Comparison of ENCODE assay signal across 9 cellular contexts in genomic region chr3:128053614-128054013, GRCh38. TPM values are rescaled to one million over a fixed set of nuclear protein-coding genes. Genes with fewer than 3 reads are reported as not detected.
A peak's percentile ranks its signal among the peaks of the same experiment; 100 is the strongest.
DNase-seq lines count a peak whose midpoint lies in the region; ATAC-seq and TF ChIP-seq lines count a peak whose summit lies in the region.
"Had no signal": no experiment of that assay in that cellular context is flagged by ENCODE, and none has a peak within 500 bp of the region (broad histone marks: within the 10 kb centered on the region; RNA-seq: fewer than 3 reads in every experiment).

No MANE protein-coding gene starts in this region.

- peak overlapping the region; percentile 74 for H3K27ac Mint-ChIP-seq in activated CD4-positive, alpha-beta T cell treated with anti-CD3 and anti-CD28 coated beads, Interleukin-2, amount 10 ng/mL, durations not matched to agents 7 days and 5 days
- H3K27ac Mint-ChIP-seq in activated naive CD8-positive, alpha-beta T cell treated with anti-CD3 and anti-CD28 coated beads for 36 hours = peak overlapping the region; percentile 5

- no peak overlapping the region for H3K27ac ChIP-seq in left lung
- H3K27ac ChIP-seq in thoracic aorta = no peak overlapping the region

- H3K36me3 Mint-ChIP-seq in activated CD4-positive, alpha-beta T cell treated with anti-CD3 and anti-CD28 coated beads, Interleukin-2, amount 10 ng/mL, durations not matched to agents 7 days and 5 days (ENCODE audit: low read depth) = peaks cover 40% of the 10 kb centered on the region
- H3K36me3 Mint-ChIP-seq in activated naive CD8-positive, alpha-beta T cell treated with anti-CD3 and anti-CD28 coated beads for 36 hours = peaks cover 36% of the 10 kb centered on the region

- H3K4me1 Mint-ChIP-seq in activated CD4-positive, alpha-beta T cell treated with anti-CD3 and anti-CD28 coated beads, Interleukin-2, amount 10 ng/mL, durations not matched to agents 7 days and 5 days = peaks cover 46% of the 10 kb centered on the region
- peaks cover 36% of the 10 kb centered on the region for H3K4me1 Mint-ChIP-seq in activated naive CD8-positive, alpha-beta T cell treated with anti-CD3 and anti-CD28 coated beads for 36 hours

- DNase-seq in activated CD4-positive, alpha-beta T cell treated with anti-CD3 and anti-CD28 coated beads, Interleukin-2, amount 10 ng/mL, durations not matched to agents 7 days and 5 days = no peak
- no peak for DNase-seq in activated CD4-positive, alpha-beta T cell treated with anti-CD3 and anti-CD28 coated beads, Interleukin-2, amount 50 U/mL, for 4 hours
- no peak for DNase-seq in activated naive CD8-positive, alpha-beta T cell treated with anti-CD3 and anti-CD28 coated beads for 36 hours
- DNase-seq in left lung = no peak
- no peak for DNase-seq in thoracic aorta (ENCODE audit: low spot score)
- no peak for DNase-seq in AG20443 (ENCODE audit: low spot score)
- no peak for DNase-seq in GM10248 (ENCODE audit: extremely low spot score)
- DNase-seq: COR-L47 had no signal

- H3K9me3 ChIP-seq in left lung = no peaks in the 10 kb centered on the region
- H3K9me3 ChIP-seq in thoracic aorta = no peaks in the 10 kb centered on the region

- intact Hi-C loops in left lung (cut with DNase I) = no loop called here

- H3K27me3 Mint-ChIP-seq in activated CD4-positive, alpha-beta T cell treated with anti-CD3 and anti-CD28 coated beads, Interleukin-2, amount 10 ng/mL, durations not matched to agents 7 days and 5 days = peaks cover 4% of the 10 kb centered on the region
- no peaks in the 10 kb centered on the region for H3K27me3 Mint-ChIP-seq in activated naive CD8-positive, alpha-beta T cell treated with anti-CD3 and anti-CD28 coated beads for 36 hours

- H3K36me3 ChIP-seq in left lung (peaks cover 0 to 47% of the 10 kb centered on the region in 2 donors), thoracic aorta (peaks cover 20% of the 10 kb centered on the region)

- H3K4me1 ChIP-seq in left lung (peaks cover 9 to 46% of the 10 kb centered on the region in 2 donors), thoracic aorta (ENCODE audit: control insufficient read depth in 1 of 2, low read depth in 2 of 2) (peaks cover 20 to 38% of the 10 kb centered on the region in 2 donors)

- CTCF ChIA-PET in activated CD4-positive, alpha-beta T cell treated with anti-CD3 and anti-CD28 coated beads, Interleukin-2, amount 10 ng/mL, durations not matched to agents 7 days and 5 days (lab: Charles Lee) = interaction anchor here (0.9 to 1.4 kb wide), 2 partner anchors 12 to 25 kb away, joined by 3 to 4 read pairs; no protein-coding TSS in a partner anchor
- CTCF ChIA-PET in GM10248 (lab: Yijun Ruan, JAX) = interaction anchor here (1.1 to 2.3 kb wide), 5 partner anchors 13 to 627 kb away, joined by 3 to 5 read pairs (median 4); no protein-coding TSS in a partner anchor

- TF ChIP-seq CTCF in left lung (IDR thresholded peaks at IDR 0.05) (no peak), thoracic aorta (IDR thresholded peaks at IDR 0.05) (no peak), GM10248 (IDR thresholded peaks at IDR 0.05; ENCODE audit: control extremely low read depth, extremely low read depth, low read depth, missing control alignments) (no peak)

- H3K9me3 Mint-ChIP-seq in activated CD4-positive, alpha-beta T cell treated with anti-CD3 and anti-CD28 coated beads, Interleukin-2, amount 10 ng/mL, durations not matched to agents 7 days and 5 days = no peaks in the 10 kb centered on the region
- H3K9me3 Mint-ChIP-seq in activated naive CD8-positive, alpha-beta T cell treated with anti-CD3 and anti-CD28 coated beads for 36 hours = no peaks in the 10 kb centered on the region

- ATAC-seq in left lung = no peak
- ATAC-seq in thoracic aorta (ENCODE audit: insufficient number of reproducible peaks, low FRiP score, low read depth) = no peak
- no peak for ATAC-seq in HG02759 (IDR thresholded peaks at IDR 0.05; ENCODE audit: unreplicated experiment)

- peak overlapping the region; percentile 83 to 93 for H3K4me3 ChIP-seq in left lung
- H3K4me3 ChIP-seq in thoracic aorta = peak overlapping the region; percentile 93

- POLR2A ChIA-PET in activated CD4-positive, alpha-beta T cell treated with anti-CD3 and anti-CD28 coated beads, Interleukin-2, amount 10 ng/mL, durations not matched to agents 7 days and 5 days (lab: Charles Lee) = no interaction called here
- POLR2A ChIA-PET in GM10248 (lab: Yijun Ruan, JAX) = interaction anchor here (1.0 to 1.7 kb wide), 3 partner anchors 11 to 99 kb away, joined by 3 to 4 read pairs (median 3); no protein-coding TSS in a partner anchor

- peak overlapping the region; percentile 99 for H3K4me3 Mint-ChIP-seq in activated CD4-positive, alpha-beta T cell treated with anti-CD3 and anti-CD28 coated beads, Interleukin-2, amount 10 ng/mL, durations not matched to agents 7 days and 5 days
- H3K4me3 Mint-ChIP-seq in activated naive CD8-positive, alpha-beta T cell treated with anti-CD3 and anti-CD28 coated beads for 36 hours = peak overlapping the region; percentile 98

- no peaks in the 10 kb centered on the region for H3K27me3 ChIP-seq in left lung
- no peaks in the 10 kb centered on the region for H3K27me3 ChIP-seq in thoracic aorta (replicated peaks; ENCODE audit: insufficient read depth)

RNA-seq across cellular contexts. Expression of gene SEC61A1, which starts 1.4 kb away (rescaled TPM):
- 100 to 1,000 TPM; 159 to 167 TPM for total RNA-seq in activated CD4-positive, alpha-beta T cell treated with anti-CD3 and anti-CD28 coated beads, Interleukin-2, amount 10 ng/mL, durations not matched to agents 7 days and 5 days
- 100 to 1,000 TPM; 149 to 155 TPM for total RNA-seq in activated naive CD8-positive, alpha-beta T cell treated with anti-CD3 and anti-CD28 coated beads for 36 hours
- total RNA-seq in left lung = 100 to 1,000 TPM; 283 to 361 TPM
- total RNA-seq in thoracic aorta = 100 to 1,000 TPM; 149 to 182 TPM
